30 cellular contexts compared by ENCODE assay signal in the genomic region with DNA sequence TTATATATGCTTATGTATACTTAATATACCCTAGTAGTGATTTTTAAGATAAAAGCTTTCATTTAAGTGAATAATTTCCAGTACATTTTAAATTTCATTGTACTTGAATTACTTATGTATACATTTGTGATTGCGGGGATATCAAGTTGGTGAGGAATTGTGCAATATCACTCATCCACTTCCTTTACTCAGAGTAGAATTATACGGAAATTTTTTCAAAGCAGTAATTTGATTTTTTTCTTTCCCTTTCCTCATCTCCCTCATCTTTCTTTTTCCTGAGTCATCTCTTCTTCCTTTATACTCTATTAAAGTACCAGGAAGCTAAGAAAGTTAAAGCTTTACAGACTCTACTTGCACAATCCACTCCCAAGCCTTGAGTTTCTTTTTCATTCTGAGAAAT.
"Had no signal": no experiment of that assay in that cellular context is flagged by ENCODE, and none has a peak within 500 bp of the region (broad histone marks: within the 10 kb centered on the region; RNA-seq: fewer than 3 reads in every experiment).

No MANE protein-coding gene starts in this region.

- H3K4me1 Mint-ChIP-seq: immature natural killer cell; naive B cell; natural killer cell; nephron progenitor cell; stimulated activated memory B cell treated with anti-CD40 and anti-IgM and Interleukin-4, amounts not matched to agents 10 μg/mL and 1 μg/mL and 100 μg/mL, for 72 hours; stimulated activated naive CD8-positive, alpha-beta T cell treated with anti-CD3 and anti-CD28 coated beads, Interleukin-15, amount 100 ng/mL, for 72 hours had no signal

- H2AFZ ChIP-seq: neural progenitor cell had no signal

- DNase-seq: hypothalamus; immature natural killer cell; kidney; left ventricle myocardium inferior; mesendoderm; naive B cell; natural killer cell; nephron progenitor cell; occipital lobe; retina; right cardiac atrium; sigmoid colon; stimulated activated CD4-positive, alpha-beta T cell treated with anti-CD3 and anti-CD28 coated beads, Interleukin-1b, Interleukin-23, amount 100 ng/mL, for 48 hours; stimulated activated CD4-positive, alpha-beta T cell treated with anti-CD3 and anti-CD28 coated beads, Interleukin-2, amount 100 ng/mL, for 48 hours; stimulated activated CD4-positive, alpha-beta T cell treated with anti-CD3 and anti-CD28 coated beads, Interleukin-4, amount 100 ng/mL, for 4 hours; stimulated activated CD8-positive, alpha-beta memory T cell treated with anti-CD3 and anti-CD28 coated beads, Interleukin-4, amount 100 ng/mL, for 48 hours; stimulated activated naive CD4-positive, alpha-beta T cell treated with Interleukin-2 at 50 U/mL for 16 hours; stimulated activated naive CD8-positive, alpha-beta T cell treated with anti-CD3 and anti-CD28 coated beads, Interleukin-15, amount 100 ng/mL, for 72 hours; substantia nigra; uterus had no signal

- FAIRE-seq: islet of Langerhans had no signal

- H3K4me1 ChIP-seq: left ventricle myocardium inferior, sigmoid colon, tibial nerve, uterus had no signal

- H3K4me3 Mint-ChIP-seq: immature natural killer cell; mesothelial cell of epicardium; naive B cell; natural killer cell; nephron progenitor cell; neural progenitor cell; stimulated activated memory B cell treated with anti-CD40 and anti-IgM and Interleukin-4, amounts not matched to agents 10 μg/mL and 1 μg/mL and 100 μg/mL, for 72 hours; stimulated activated naive CD8-positive, alpha-beta T cell treated with anti-CD3 and anti-CD28 coated beads, Interleukin-15, amount 100 ng/mL, for 72 hours; type B pancreatic cell had no signal

- H3K27ac ChIP-seq: left ventricle myocardium inferior, neural progenitor cell, neutrophil, sigmoid colon, tibial nerve, uterus had no signal

- H3K9ac ChIP-seq: neural progenitor cell had no signal

- H3K27me3 ChIP-seq: neural progenitor cell, neutrophil, sigmoid colon, tibial nerve, uterus had no signal

- H3K36me3 ChIP-seq: left ventricle myocardium inferior, neural progenitor cell, neutrophil, sigmoid colon, tibial nerve, uterus had no signal

- H3K9me3 ChIP-seq: left ventricle myocardium inferior, neutrophil, sigmoid colon, tibial nerve, uterus had no signal

- H3K27ac Mint-ChIP-seq: immature natural killer cell; mesothelial cell of epicardium; naive B cell; natural killer cell; nephron progenitor cell; neural progenitor cell; progenitor cell of endocrine pancreas; stimulated activated memory B cell treated with anti-CD40 and anti-IgM and Interleukin-4, amounts not matched to agents 10 μg/mL and 1 μg/mL and 100 μg/mL, for 72 hours; stimulated activated naive CD8-positive, alpha-beta T cell treated with anti-CD3 and anti-CD28 coated beads, Interleukin-15, amount 100 ng/mL, for 72 hours; type B pancreatic cell had no signal

- ATAC-seq: natural killer cell; right cardiac atrium; stimulated activated memory B cell treated with anti-CD40 and anti-IgM and Interleukin-4, amounts not matched to agents 10 μg/mL and 1 μg/mL and 100 μg/mL, for 72 hours; stimulated activated naive CD8-positive, alpha-beta T cell treated with anti-CD3 and anti-CD28 coated beads, Interleukin-15, amount 100 ng/mL, for 72 hours had no signal

- H3K27me3 Mint-ChIP-seq: naive B cell; progenitor cell of endocrine pancreas; stimulated activated memory B cell treated with anti-CD40 and anti-IgM and Interleukin-4, amounts not matched to agents 10 μg/mL and 1 μg/mL and 100 μg/mL, for 72 hours; stimulated activated naive CD8-positive, alpha-beta T cell treated with anti-CD3 and anti-CD28 coated beads, Interleukin-15, amount 100 ng/mL, for 72 hours had no signal

- H3K9me3 Mint-ChIP-seq: mesothelial cell of epicardium, nephron progenitor cell, neural progenitor cell, type B pancreatic cell had no signal

- H3K4me3 ChIP-seq: left ventricle myocardium inferior, lung, neural progenitor cell, sigmoid colon, smooth muscle cell, tibial nerve, uterus had no signal

- H3K4me2 ChIP-seq: neural progenitor cell, smooth muscle cell had no signal

- H3K36me3 Mint-ChIP-seq: mesothelial cell of epicardium; naive B cell; natural killer cell; neural progenitor cell; stimulated activated memory B cell treated with anti-CD40 and anti-IgM and Interleukin-4, amounts not matched to agents 10 μg/mL and 1 μg/mL and 100 μg/mL, for 72 hours; type B pancreatic cell had no signal
